Comparison of ENCODE assay signal across 3 cellular contexts in the genomic region with DNA sequence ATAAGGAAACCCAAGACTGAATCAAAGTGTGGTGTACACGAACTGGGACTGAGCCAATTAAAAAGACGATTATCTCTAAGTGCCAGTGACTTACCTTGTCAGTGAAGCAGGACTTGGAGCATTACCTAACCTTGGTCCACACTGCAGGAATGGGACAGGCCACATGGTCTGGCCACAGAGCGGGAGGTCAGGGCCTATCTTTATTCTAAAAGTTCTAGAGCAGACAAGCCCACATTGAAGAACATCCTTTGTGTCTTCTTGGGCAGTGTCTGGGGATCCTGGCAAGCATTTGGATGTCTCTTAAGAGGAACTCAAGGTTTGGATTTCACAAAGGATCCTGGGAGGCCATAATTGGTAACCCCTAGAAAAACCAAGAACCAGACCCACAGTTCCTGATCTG.
TF ChIP-seq lines count a peak whose summit lies in the region.

No MANE protein-coding gene starts in this region.

TF ChIP-seq in HCT116, 20 proteins besides CTCF, POLR2A, EP300 and RAD21:
- TF ChIP-seq POLR2AphosphoS5 (IDR thresholded peaks at IDR 0.05; ENCODE audit: low read depth, low read length) (peak; percentile 58; the same call in 1 of the 2 replicates), ZNF274 (IDR thresholded peaks at IDR 0.05; ENCODE audit: low read depth, low read length) (no peak), JUND (IDR thresholded peaks at IDR 0.05) (no peak)

TF ChIP-seq in PFSK-1, 5 proteins besides CTCF, POLR2A, EP300 and RAD21:
- TF ChIP-seq, protein P1, sequence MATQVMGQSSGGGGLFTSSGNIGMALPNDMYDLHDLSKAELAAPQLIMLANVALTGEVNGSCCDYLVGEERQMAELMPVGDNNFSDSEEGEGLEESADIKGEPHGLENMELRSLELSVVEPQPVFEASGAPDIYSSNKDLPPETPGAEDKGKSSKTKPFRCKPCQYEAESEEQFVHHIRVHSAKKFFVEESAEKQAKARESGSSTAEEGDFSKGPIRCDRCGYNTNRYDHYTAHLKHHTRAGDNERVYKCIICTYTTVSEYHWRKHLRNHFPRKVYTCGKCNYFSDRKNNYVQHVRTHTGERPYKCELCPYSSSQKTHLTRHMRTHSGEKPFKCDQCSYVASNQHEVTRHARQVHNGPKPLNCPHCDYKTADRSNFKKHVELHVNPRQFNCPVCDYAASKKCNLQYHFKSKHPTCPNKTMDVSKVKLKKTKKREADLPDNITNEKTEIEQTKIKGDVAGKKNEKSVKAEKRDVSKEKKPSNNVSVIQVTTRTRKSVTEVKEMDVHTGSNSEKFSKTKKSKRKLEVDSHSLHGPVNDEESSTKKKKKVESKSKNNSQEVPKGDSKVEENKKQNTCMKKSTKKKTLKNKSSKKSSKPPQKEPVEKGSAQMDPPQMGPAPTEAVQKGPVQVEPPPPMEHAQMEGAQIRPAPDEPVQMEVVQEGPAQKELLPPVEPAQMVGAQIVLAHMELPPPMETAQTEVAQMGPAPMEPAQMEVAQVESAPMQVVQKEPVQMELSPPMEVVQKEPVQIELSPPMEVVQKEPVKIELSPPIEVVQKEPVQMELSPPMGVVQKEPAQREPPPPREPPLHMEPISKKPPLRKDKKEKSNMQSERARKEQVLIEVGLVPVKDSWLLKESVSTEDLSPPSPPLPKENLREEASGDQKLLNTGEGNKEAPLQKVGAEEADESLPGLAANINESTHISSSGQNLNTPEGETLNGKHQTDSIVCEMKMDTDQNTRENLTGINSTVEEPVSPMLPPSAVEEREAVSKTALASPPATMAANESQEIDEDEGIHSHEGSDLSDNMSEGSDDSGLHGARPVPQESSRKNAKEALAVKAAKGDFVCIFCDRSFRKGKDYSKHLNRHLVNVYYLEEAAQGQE (IDR thresholded peaks at IDR 0.05; ENCODE audit: insufficient read depth in 1 of 2, low read depth in 2 of 2, low read length in 2 of 2): no peak
- 0 out of 2 replicates have a peak, but pooled peaks have one; percentile 8 for TF ChIP-seq POLR2AphosphoS5 (IDR thresholded peaks at IDR 0.05; ENCODE audit: low read depth, low read length)
TF ChIP-seq in PFSK-1: peak in this region for 1.

TF ChIP-seq in H1, 55 proteins besides CTCF, POLR2A, EP300 and RAD21:
- TF ChIP-seq POLR2AphosphoS5 (IDR thresholded peaks at IDR 0.05; ENCODE audit: low read depth, low read length): peak; percentile 21; the same call in 1 of the 2 replicates
- no peak for TF ChIP-seq ASH2L (IDR thresholded peaks at IDR 0.05; ENCODE audit: low read length)
TF ChIP-seq in H1: peak in this region for 1.
